ENCODE assay signal across 18 cellular contexts in genomic region chr18:9666548-9666947, GRCh38. TPM values are rescaled to one million over a fixed set of nuclear protein-coding genes. Genes with fewer than 3 reads are reported as not detected.
DNase-seq lines count a peak whose midpoint lies in the region; TF ChIP-seq lines count a peak whose summit lies in the region.
"Had no signal": no experiment of that assay in that cellular context is flagged by ENCODE, and none has a peak within 500 bp of the region (broad histone marks: within the 10 kb centered on the region; RNA-seq: fewer than 3 reads in every experiment).

No MANE protein-coding gene starts in this region.

- H3K27me3 ChIP-seq in Karpas-422 (ENCODE audit: low read length) = no peaks in the 10 kb centered on the region
- H3K27me3 ChIP-seq in esophagus muscularis mucosa = no peaks in the 10 kb centered on the region
- H3K27me3 ChIP-seq: BE2C, BLaER1 had no signal

- intact Hi-C loops in esophagus muscularis mucosa (cut with DNase I) = no loop called here

- H3K4me1 ChIP-seq in Karpas-422 (ENCODE audit: low read length) = no peaks in the 10 kb centered on the region
- no peaks in the 10 kb centered on the region for H3K4me1 ChIP-seq in esophagus muscularis mucosa
- H3K4me1 ChIP-seq: BE2C, BLaER1 had no signal

- H3K9ac ChIP-seq in Karpas-422 (ENCODE audit: low read length) = no peak overlapping the region
- H3K9ac ChIP-seq: BLaER1 had no signal

- no peak overlapping the region for H3K4me3 ChIP-seq in Karpas-422 (ENCODE audit: low read length)
- no peak overlapping the region for H3K4me3 ChIP-seq in esophagus muscularis mucosa
- H3K4me3 ChIP-seq: BLaER1 had no signal

- no peak overlapping the region for H2AFZ ChIP-seq in Karpas-422 (ENCODE audit: low read length)

- no peak for TF ChIP-seq POLR2A in esophagus muscularis mucosa (IDR thresholded peaks at IDR 0.05; ENCODE audit: low read depth)

- TF ChIP-seq CTCF in esophagus muscularis mucosa (IDR thresholded peaks at IDR 0.05) = no peak

- H3K36me3 ChIP-seq in Karpas-422 (ENCODE audit: insufficient read depth, low read length) (no peaks in the 10 kb centered on the region), esophagus muscularis mucosa (no peaks in the 10 kb centered on the region)
- H3K36me3 ChIP-seq: BE2C, BLaER1 had no signal

- TF ChIP-seq EP300 in esophagus muscularis mucosa (IDR thresholded peaks at IDR 0.05) = no peak

- WGBS in esophagus muscularis mucosa = 96% methylated on average over 3 of the region's 3 CpGs

- H3K79me2 ChIP-seq in Karpas-422 (ENCODE audit: low read length) = no peaks in the 10 kb centered on the region

- DNase-seq in Karpas-422 (peak; percentile 31), NOMO-1 (lab: John Stamatoyannopoulos, UW; ENCODE audit: unreplicated experiment in 2 of 2) (peak; percentile 3 to 44), NOMO-1 treated with dmso at 0.1 percent for 144 hours (lab: John Stamatoyannopoulos, UW; ENCODE audit: unreplicated experiment) (peak; percentile 16), esophagus muscularis mucosa (ENCODE audit: extremely low spot score) (peak; percentile 34), C1 segment of cervical spinal cord (lab: John Stamatoyannopoulos, UW) (no peak), NCI-H128 (lab: John Stamatoyannopoulos, UW; ENCODE audit: unreplicated experiment) (no peak)
- DNase-seq in activated CD4-positive, CD25-positive, alpha-beta regulatory T cell treated with anti-CD3 and anti-CD28 coated beads, Interleukin-2, amount 50 U/mL, for 72 hours = no peak
- DNase-seq: 8988T; ACHN; BE2C; Caco-2; Calu3; CD4-positive, alpha-beta T cell; CD8-positive, alpha-beta T cell; DMS79 treated with DMSO at 0.1 percent for 48 hours; GF-D8 had no signal

- H3K9me2 ChIP-seq in Karpas-422 (replicated peaks; ENCODE audit: insufficient read depth, low read length) = no peaks in the 10 kb centered on the region

- H4K20me1 ChIP-seq in Karpas-422 (ENCODE audit: insufficient read depth, low read depth, low read length) = no peaks in the 10 kb centered on the region
- H4K20me1 ChIP-seq: BLaER1 had no signal

- no peaks in the 10 kb centered on the region for H3K9me3 ChIP-seq in Karpas-422 (ENCODE audit: low read length)
- H3K9me3 ChIP-seq in esophagus muscularis mucosa = no peaks in the 10 kb centered on the region
- H3K9me3 ChIP-seq: BE2C, BLaER1, Caco-2 had no signal

- no peak overlapping the region for H3K27ac ChIP-seq in Karpas-422 (ENCODE audit: low read length)
- no peak overlapping the region for H3K27ac ChIP-seq in esophagus muscularis mucosa (replicated peaks in 1 of 4)
- H3K27ac ChIP-seq: BLaER1, C4-2B had no signal

- no peak overlapping the region for H3K4me2 ChIP-seq in Karpas-422 (ENCODE audit: low read depth, low read length, poor library complexity, severe bottlenecking)
- H3K4me2 ChIP-seq: BLaER1 had no signal

RNA-seq across cellular contexts. Expression of gene RAB31, which starts 41.6 kb away (rescaled TPM):
- total RNA-seq in Karpas-422 (2014; rRNA removed; shearing (Covaris generic); ENCODE audit: low replicate concordance) = not detected in 2 replicates
- total RNA-seq in esophagus muscularis mucosa = 100 to 1,000 TPM in 2 of 4 donors, 10 to 100 TPM in 2; 94.0 to 145 (median 107) TPM

RNA-seq across cellular contexts. Expression of gene PPP4R1, which starts 52.2 kb away (rescaled TPM):
- 28.7 and 52.7 TPM in 2 replicates for total RNA-seq in Karpas-422 (2014; rRNA removed; shearing (Covaris generic); ENCODE audit: low replicate concordance)
- total RNA-seq in esophagus muscularis mucosa = 100 to 1,000 TPM in 1 of 4 donors, 10 to 100 TPM in 3; 74.6 to 129 (median 97.1) TPM

Comparison
In these comparisons a context has a peak if more than half of its experiments do, and no peak if none do; other contexts are left out.
1. DNase-seq: peak in Karpas-422 (single experiment), NOMO-1 (2 of 2), NOMO-1 treated with dmso at 0.1 percent for 144 hours (single experiment) and esophagus muscularis mucosa (single experiment); none in C1 segment of cervical spinal cord (0 of 14), activated CD4-positive, CD25-positive, alpha-beta regulatory T cell treated with anti-CD3 and anti-CD28 coated beads, Interleukin-2, amount 50 U/mL, for 72 hours (single experiment) and NCI-H128 (single experiment).
2. RNA of gene RAB31, which starts 41.6 kb away (total RNA-seq): 94.0 to 145 TPM in esophagus muscularis mucosa; not detected in Karpas-422; every median in the first group is over 10 times any median in the second.